In genomic region chr2:54042341-54042740, GRCh38 we compare ENCODE assay signal across 20 cellular contexts.
DNase-seq lines count a peak whose midpoint lies in the region.
"Had no signal": no experiment of that assay in that cellular context is flagged by ENCODE, and none has a peak within 500 bp of the region (broad histone marks: within the 10 kb centered on the region; RNA-seq: fewer than 3 reads in every experiment).

No MANE protein-coding gene starts in this region.

- H3K4me1 Mint-ChIP-seq in immature natural killer cell = peaks cover 21 to 32% of the 10 kb centered on the region in 2 donors
- H3K4me1 Mint-ChIP-seq: activated naive CD8-positive, alpha-beta T cell treated with anti-CD3 and anti-CD28 coated beads, Interleukin-2, amount 10 ng/mL, durations not matched to agents 7 days and 5 days; H9; stimulated activated naive CD8-positive, alpha-beta T cell treated with anti-CD3 and anti-CD28 coated beads, Interleukin-15, amount 100 ng/mL, for 72 hours had no signal

- H3K36me3 Mint-ChIP-seq in immature natural killer cell = peaks cover 0 to 7% (median 6%) of the 10 kb centered on the region in 3 donors

- no peak overlapping the region for H3K4me3 Mint-ChIP-seq in immature natural killer cell
- H3K4me3 Mint-ChIP-seq: activated naive CD8-positive, alpha-beta T cell treated with anti-CD3 and anti-CD28 coated beads, Interleukin-2, amount 10 ng/mL, durations not matched to agents 7 days and 5 days; activated T-helper 1 cell treated with anti-CD3 and anti-CD28 coated beads, Interleukin-12 subunit alpha, Interleukin-12 subunit beta, Interleukin-2, Interleukin-4 antibody, amounts not matched to agents 30 ng/mL and 10 ng/mL and 1 ng/mL, durations not matched to agents 14 hours and 24 hours and 36 hours; H9; neural crest cell; stimulated activated naive CD8-positive, alpha-beta T cell treated with anti-CD3 and anti-CD28 coated beads, Interleukin-15, amount 100 ng/mL, for 72 hours; T-helper 2 cell treated with Interferon-gamma antibody and Interleukin-4, amounts not matched to agents 5 μg/mL and 100 μg/mL, for 36 hours had no signal

- peaks cover 0 to 3% (median 0%) of the 10 kb centered on the region in 6 donors for H3K9me3 Mint-ChIP-seq in immature natural killer cell

- H3K27ac Mint-ChIP-seq in immature natural killer cell = peak overlapping the region in 5 of 6 donors; percentile 11 to 73 (median 62)
- H3K27ac Mint-ChIP-seq: activated naive CD8-positive, alpha-beta T cell treated with anti-CD3 and anti-CD28 coated beads, Interleukin-2, amount 10 ng/mL, durations not matched to agents 7 days and 5 days; activated T-helper 1 cell treated with anti-CD3 and anti-CD28 coated beads, Interleukin-12 subunit alpha, Interleukin-12 subunit beta, Interleukin-2, Interleukin-4 antibody, amounts not matched to agents 30 ng/mL and 10 ng/mL and 1 ng/mL, durations not matched to agents 14 hours and 24 hours and 36 hours; T-helper 2 cell treated with Interferon-gamma antibody and Interleukin-4, amounts not matched to agents 5 μg/mL and 100 μg/mL, for 36 hours had no signal

- peaks cover 0 to 1% (median 1%) of the 10 kb centered on the region in 3 donors for H3K27me3 Mint-ChIP-seq in immature natural killer cell (ENCODE audit: low read depth in 3 of 3)
- H3K27me3 Mint-ChIP-seq: activated naive CD8-positive, alpha-beta T cell treated with anti-CD3 and anti-CD28 coated beads, Interleukin-2, amount 10 ng/mL, durations not matched to agents 7 days and 5 days; stimulated activated naive CD8-positive, alpha-beta T cell treated with anti-CD3 and anti-CD28 coated beads, Interleukin-15, amount 100 ng/mL, for 72 hours had no signal

- DNase-seq in HCEC 1CT (peak; percentile 50), caudate nucleus (lab: John Stamatoyannopoulos, UW) (no peak), immature natural killer cell (no peak), substantia nigra (lab: John Stamatoyannopoulos, UW) (no peak), NCI-H226 (no peak)
- DNase-seq in stimulated activated naive CD4-positive, alpha-beta T cell (lab: John Stamatoyannopoulos, UW) = no peak
- DNase-seq in activated naive CD4-positive, alpha-beta T cell (lab: John Stamatoyannopoulos, UW) = no peak
- DNase-seq: activated naive CD8-positive, alpha-beta T cell treated with anti-CD3 and anti-CD28 coated beads, Interleukin-2, amount 10 ng/mL, durations not matched to agents 7 days and 5 days; BE2C; H9; kidney glomerular epithelial cell; NCI-H2029 treated with DMSO at 0.1 percent for 48 hours; NCI-H524 treated with DMSO at 0.1 percent for 48 hours; retina; SJCRH30; stimulated activated CD4-positive, alpha-beta T cell treated with anti-CD3 and anti-CD28 coated beads, Interleukin-1b, Interleukin-23, amount 100 ng/mL, for 48 hours; stimulated activated naive CD8-positive, alpha-beta T cell treated with anti-CD3 and anti-CD28 coated beads, Interleukin-15, amount 100 ng/mL, for 72 hours had no signal

- H3K27ac ChIP-seq in caudate nucleus (ENCODE audit: low read depth, low read length) (peak overlapping the region; percentile 97), substantia nigra (ENCODE audit: low read depth, low read length, poor library complexity, severe bottlenecking) (peak overlapping the region; percentile 97)
- H3K27ac ChIP-seq: SJCRH30 had no signal
